ENCODE assay signal across 8 cellular contexts in the genomic region with DNA sequence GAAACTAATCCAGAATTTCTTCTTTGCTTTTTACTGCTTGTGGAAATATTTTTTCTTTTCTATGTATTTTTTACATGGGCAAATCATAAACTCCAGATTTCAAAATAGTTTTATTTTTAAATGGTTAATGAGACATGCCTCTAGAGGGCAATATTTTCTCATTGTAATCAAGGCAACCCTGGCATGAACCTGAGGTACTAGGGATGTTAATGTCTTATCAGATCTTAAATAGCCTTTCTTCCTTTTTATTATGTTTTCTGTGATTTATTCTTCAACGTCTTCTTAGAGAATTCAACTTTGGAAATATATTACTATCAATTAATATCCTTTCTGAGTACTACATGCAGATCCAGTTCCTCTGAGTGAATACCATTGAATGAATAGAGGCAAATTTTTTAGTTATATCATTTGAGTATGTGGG.
DNase-seq lines count a peak whose midpoint lies in the region; ATAC-seq, FAIRE-seq and TF ChIP-seq lines count a peak whose summit lies in the region.

No MANE protein-coding gene starts in this region.

- H3K36me3 Mint-ChIP-seq in nephron (ENCODE audit: low read depth) = no peaks in the 10 kb centered on the region
- peaks cover 5% of the 10 kb centered on the region for H3K36me3 Mint-ChIP-seq in activated T-cell treated with anti-CD3 and anti-CD28 coated beads, Interleukin-2, amount 50 U/mL, for 4 hours (ENCODE audit: insufficient read depth)

- H3K27ac Mint-ChIP-seq in nephron = peak overlapping the region; percentile 58 to 91 (median 73)

- DNase-seq in AG09309 (ENCODE audit: low read depth) (peak; percentile 45), GM18507 (ENCODE audit: extremely low spot score, insufficient read length, low read depth) (no peak), NCI-H69 (lab: John Stamatoyannopoulos, UW) (peak; percentile 86)
- no peak for DNase-seq in activated T-cell treated with anti-CD3 and anti-CD28 coated beads, Interleukin-2, amount 50 U/mL, for 4 hours

- H3K4me3 ChIP-seq in AG09309 (ENCODE audit: control insufficient read depth, low read depth, low read length) = no peak overlapping the region

- peak; percentile 69 for FAIRE-seq in GM18507 (lab: Jason Lieb, UNC)
- FAIRE-seq in colon (lab: Jason Lieb, UNC) = peak; percentile 93

- no peaks in the 10 kb centered on the region for H3K27me3 Mint-ChIP-seq in nephron (ENCODE audit: low read depth)
- no peaks in the 10 kb centered on the region for H3K27me3 Mint-ChIP-seq in activated T-cell treated with anti-CD3 and anti-CD28 coated beads, Interleukin-2, amount 50 U/mL, for 4 hours (ENCODE audit: low read depth)

- H3K9me3 Mint-ChIP-seq in nephron = no peaks in the 10 kb centered on the region
- H3K9me3 Mint-ChIP-seq in activated T-cell treated with anti-CD3 and anti-CD28 coated beads, Interleukin-2, amount 50 U/mL, for 4 hours = no peaks in the 10 kb centered on the region

- H3K4me1 Mint-ChIP-seq in nephron = peaks cover 38% of the 10 kb centered on the region
- no peaks in the 10 kb centered on the region for H3K4me1 Mint-ChIP-seq in activated T-cell treated with anti-CD3 and anti-CD28 coated beads, Interleukin-2, amount 50 U/mL, for 4 hours (ENCODE audit: low read depth)

- no peak for ATAC-seq in HG02970 (IDR thresholded peaks at IDR 0.05; ENCODE audit: low FRiP score, unreplicated experiment)
- no peak for ATAC-seq in activated T-cell treated with anti-CD3 and anti-CD28 coated beads, Interleukin-2, amount 50 U/mL, for 4 hours
- no peak for ATAC-seq in GM18867 (IDR thresholded peaks at IDR 0.05; ENCODE audit: unreplicated experiment)

- TF ChIP-seq CTCF in AG09309 (IDR thresholded peaks at IDR 0.05; ENCODE audit: control insufficient read depth, insufficient read depth, low read depth, low read length, missing control alignments) = peak; percentile 44
- TF ChIP-seq CTCF in nephron (IDR thresholded peaks at IDR 0.05; ENCODE audit: unreplicated experiment in 3 of 3) = peak; percentile 42 to 67 (median 44)

- no peak overlapping the region for H3K4me3 Mint-ChIP-seq in nephron
- H3K4me3 Mint-ChIP-seq in activated T-cell treated with anti-CD3 and anti-CD28 coated beads, Interleukin-2, amount 50 U/mL, for 4 hours = no peak overlapping the region

Comparison
In these comparisons a context has a peak if more than half of its experiments do, and no peak if none do; other contexts are left out.
1. DNase-seq: peak in AG09309 (single experiment) and NCI-H69 (single experiment); none in GM18507 (single experiment) and activated T-cell treated with anti-CD3 and anti-CD28 coated beads, Interleukin-2, amount 50 U/mL, for 4 hours (single experiment).